Comparison of ENCODE assay signal across 9 cellular contexts in genomic region chr2:30362468-30363081, GRCh38.
DNase-seq lines count a peak whose midpoint lies in the region; ATAC-seq and TF ChIP-seq lines count a peak whose summit lies in the region.
"Had no signal": no experiment of that assay in that cellular context is flagged by ENCODE, and none has a peak within 500 bp of the region (broad histone marks: within the 10 kb centered on the region; RNA-seq: fewer than 3 reads in every experiment).

No MANE protein-coding gene starts in this region.

- H3K4me3 ChIP-seq in fibroblast of mammary gland (ENCODE audit: control insufficient read depth, low read depth, low read length) (no peak overlapping the region), skeletal muscle satellite cell (ENCODE audit: low read length) (no peak overlapping the region)

- H3K27me3 ChIP-seq in skeletal muscle satellite cell (ENCODE audit: control insufficient read depth, insufficient read depth, low read length): no peaks in the 10 kb centered on the region

- H3K4me2 ChIP-seq in skeletal muscle satellite cell (ENCODE audit: low read length): peak overlapping the region; percentile 27

- peaks cover 25% of the 10 kb centered on the region for H3K4me1 ChIP-seq in skeletal muscle satellite cell (ENCODE audit: control insufficient read depth, insufficient read depth, low read length)

- ATAC-seq in SK-N-SH treated with all-trans-retinoic acid at 6 μM for 48 hours: peak; percentile 31; the same call in 2 of the 3 replicates
- ATAC-seq in HG02642 (IDR thresholded peaks at IDR 0.05; ENCODE audit: poor library complexity, unreplicated experiment): no peak
- no peak for ATAC-seq in GM21423 (IDR thresholded peaks at IDR 0.05; ENCODE audit: unreplicated experiment)

- H3K9me3 ChIP-seq in skeletal muscle satellite cell (replicated peaks; ENCODE audit: low read length): no peaks in the 10 kb centered on the region
- H3K9me3 ChIP-seq: neutrophil had no signal

- DNase-seq in EH (ENCODE audit: low read depth): peak; percentile 84
- DNase-seq in fibroblast of mammary gland (ENCODE audit: low read depth): peak; percentile 47
- no peak for DNase-seq in epidermal melanocyte (ENCODE audit: insufficient read length, low spot score)
- DNase-seq: NCI-H226 had no signal

- no peaks in the 10 kb centered on the region for H3K36me3 ChIP-seq in skeletal muscle satellite cell (ENCODE audit: insufficient read depth, low read length)
- H3K36me3 ChIP-seq: neutrophil had no signal

- no peak for TF ChIP-seq CTCF in fibroblast of mammary gland (conservative IDR thresholded peaks at IDR 0.05; ENCODE audit: control insufficient read depth, insufficient read depth, low read depth, low read length)

- no peak overlapping the region for H3K9ac ChIP-seq in skeletal muscle satellite cell (ENCODE audit: low read depth, low read length)

TF ChIP-seq in SK-N-SH treated with all-trans-retinoic acid at 6 μM for 48 hours, 23 proteins besides CTCF, POLR2A, EP300 and RAD21:
- no peak for TF ChIP-seq ESRRG (CRISPR knock-in tag; IDR thresholded peaks at IDR 0.05)
- TF ChIP-seq ZNF70 (CRISPR knock-in tag; IDR thresholded peaks at IDR 0.05): no peak
- TF ChIP-seq TOX (CRISPR knock-in tag; IDR thresholded peaks at IDR 0.05; ENCODE audit: borderline replicate concordance): no peak
- no peak for TF ChIP-seq ZFP30 (CRISPR knock-in tag; IDR thresholded peaks at IDR 0.05)
- TF ChIP-seq ZFP3 (CRISPR knock-in tag; IDR thresholded peaks at IDR 0.05): no peak
- TF ChIP-seq ISL1 (CRISPR knock-in tag; IDR thresholded peaks at IDR 0.05): 0 out of 2 replicates have a peak, but pooled peaks have one; percentile 14
- no peak for TF ChIP-seq SNAI2 (CRISPR knock-in tag; IDR thresholded peaks at IDR 0.05)
- no peak for TF ChIP-seq ZNF8 (CRISPR knock-in tag; IDR thresholded peaks at IDR 0.05)
